In the genomic region with DNA sequence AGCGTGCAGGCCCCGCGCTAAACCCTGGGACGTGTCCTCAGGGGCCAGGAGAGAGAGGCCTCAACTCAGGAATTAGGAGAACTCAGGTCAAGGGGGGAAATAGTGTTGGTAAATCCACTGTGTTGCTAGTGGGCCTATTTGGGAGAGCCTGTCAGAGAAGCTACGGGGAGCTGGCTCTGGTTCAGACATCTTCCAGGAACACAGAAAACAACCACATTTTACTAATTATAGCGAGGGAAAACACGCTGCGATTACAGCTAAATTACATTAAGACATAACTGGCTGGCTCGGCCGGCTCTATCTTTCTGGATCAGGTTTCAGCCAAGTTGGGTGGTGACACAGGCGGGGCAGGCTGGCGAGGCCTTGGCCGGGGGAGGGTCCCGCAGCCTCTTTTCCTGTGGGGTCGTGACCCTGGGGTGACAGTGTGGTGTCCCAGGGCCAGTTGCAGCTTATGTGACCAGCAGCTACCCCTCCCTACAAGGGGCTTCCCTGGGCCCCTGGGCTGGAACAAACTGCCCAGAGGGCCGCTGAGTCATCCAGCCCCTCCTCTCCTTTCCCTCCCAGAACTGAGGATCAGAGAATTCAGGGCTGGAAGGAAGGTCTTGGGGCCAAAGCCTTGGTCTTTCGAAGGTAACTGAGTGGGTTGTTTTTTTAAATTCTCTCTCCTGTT, we compare ENCODE assay signal across 8 cellular contexts.
A peak's percentile ranks its signal among the peaks of the same experiment; 100 is the strongest.
DNase-seq lines count a peak whose midpoint lies in the region; ATAC-seq and TF ChIP-seq lines count a peak whose summit lies in the region.

No MANE protein-coding gene starts in this region.

- peak overlapping the region; percentile 24 for H2BK120ac ChIP-seq in trophoblast cell (ENCODE audit: insufficient read depth, low read length, poor library complexity)

- peak; percentile 67 for DNase-seq in DMS 273 treated with DMSO at 0.1 percent for 48 hours (lab: John Stamatoyannopoulos, UW)
- peak; percentile 84 for DNase-seq in RPMI7951 (ENCODE audit: low read depth)
- peak; percentile 90 for DNase-seq in fibroblast of villous mesenchyme (ENCODE audit: low read depth)
- DNase-seq in trophoblast cell: peak; percentile 39 to 46
- DNase-seq in CD8-positive, alpha-beta T cell: no peak
- no peak for DNase-seq in CD4-positive, alpha-beta memory T cell

- H3K27me3 ChIP-seq in trophoblast cell (ENCODE audit: insufficient read depth, low read length): no peaks in the 10 kb centered on the region
- H3K27me3 ChIP-seq in CD8-positive, alpha-beta T cell (ENCODE audit: insufficient read depth, low read length): no peaks in the 10 kb centered on the region
- no peaks in the 10 kb centered on the region for H3K27me3 ChIP-seq in CD4-positive, alpha-beta memory T cell (ENCODE audit: insufficient read depth, low read length)

- POLR2A ChIA-PET in CD8-positive, alpha-beta T cell (lab: Charles Lee): no interaction called here
- POLR2A ChIA-PET in CD4-positive, alpha-beta memory T cell (lab: Charles Lee; ENCODE audit: partially characterized antibody): interaction anchor here (0.6 kb wide), 1 partner anchor 15 kb away, joined by 3 read pairs; no protein-coding TSS in a partner anchor

- H3K9ac ChIP-seq in trophoblast cell (ENCODE audit: low read length): no peak overlapping the region

- H4K12ac ChIP-seq in trophoblast cell (ENCODE audit: low read depth, low read length): no peak overlapping the region

- H3K4me2 ChIP-seq in trophoblast cell (ENCODE audit: low read length): peak overlapping the region; percentile 23

- intact Hi-C loops in CD8-positive, alpha-beta T cell (cut with DNase I, micrococcal nuclease): no loop called here
- intact Hi-C loops in CD4-positive, alpha-beta memory T cell (cut with micrococcal nuclease): no loop called here

- peak overlapping the region; percentile 30 for H3K27ac ChIP-seq in trophoblast cell (ENCODE audit: low read depth, low read length)
- no peak overlapping the region for H3K27ac ChIP-seq in CD8-positive, alpha-beta T cell (ENCODE audit: low read depth, low read length)
- no peak overlapping the region for H3K27ac ChIP-seq in CD4-positive, alpha-beta memory T cell (ENCODE audit: low read depth, low read length)

- H3K4ac ChIP-seq in trophoblast cell (ENCODE audit: low read depth, low read length): no peak overlapping the region

- H3K4me3 ChIP-seq in fibroblast of villous mesenchyme (ENCODE audit: low read depth, low read length): peak overlapping the region; percentile 21
- H3K4me3 ChIP-seq in trophoblast cell (ENCODE audit: low read depth, low read length): no peak overlapping the region
- no peak overlapping the region for H3K4me3 ChIP-seq in CD8-positive, alpha-beta T cell (ENCODE audit: low read depth, low read length)
- no peak overlapping the region for H3K4me3 ChIP-seq in CD4-positive, alpha-beta memory T cell (ENCODE audit: low read length in 2 of 2)

- no peak overlapping the region for H3K4me3 Mint-ChIP-seq in CD8-positive, alpha-beta T cell
- H3K4me3 Mint-ChIP-seq in CD4-positive, alpha-beta memory T cell: no peak overlapping the region

- no peak for TF ChIP-seq CTCF in fibroblast of villous mesenchyme (IDR thresholded peaks at IDR 0.05; ENCODE audit: insufficient read depth, low read depth, low read length)
- no peak for TF ChIP-seq CTCF in CD8-positive, alpha-beta T cell (IDR thresholded peaks at IDR 0.05)

- peak overlapping the region; percentile 47 for H2AFZ ChIP-seq in trophoblast cell (ENCODE audit: insufficient read depth, low read length, poor library complexity)

- no peaks in the 10 kb centered on the region for H3K36me3 ChIP-seq in trophoblast cell (ENCODE audit: control insufficient read depth in 1 of 2, insufficient read depth in 2 of 2, low read length in 2 of 2)
- H3K36me3 ChIP-seq in CD8-positive, alpha-beta T cell (ENCODE audit: insufficient read depth, low read length): no peaks in the 10 kb centered on the region
- no peaks in the 10 kb centered on the region for H3K36me3 ChIP-seq in CD4-positive, alpha-beta memory T cell (ENCODE audit: insufficient read depth, low read length)

- no peaks in the 10 kb centered on the region for H3K4me1 Mint-ChIP-seq in CD8-positive, alpha-beta T cell (ENCODE audit: low read depth)
- H3K4me1 Mint-ChIP-seq in CD4-positive, alpha-beta memory T cell: no peaks in the 10 kb centered on the region

- no peak for ATAC-seq in GM19023 (IDR thresholded peaks at IDR 0.05; ENCODE audit: unreplicated experiment)
- no peak for ATAC-seq in CD8-positive, alpha-beta T cell
- no peak for ATAC-seq in HG03045 (IDR thresholded peaks at IDR 0.05; ENCODE audit: unreplicated experiment)

- CTCF ChIA-PET in CD8-positive, alpha-beta T cell (lab: Charles Lee): interaction anchor here (0.9 to 2.1 kb wide), 2 partner anchors 10 to 86 kb away, joined by 3 to 8 read pairs; no protein-coding TSS in a partner anchor
- CTCF ChIA-PET in CD4-positive, alpha-beta memory T cell (lab: Charles Lee; ENCODE audit: partially characterized antibody): no interaction called here

- H2BK5ac ChIP-seq in trophoblast cell (ENCODE audit: low read depth, low read length, poor library complexity): peak overlapping the region; percentile 43

- WGBS in trophoblast cell (ENCODE audit: extremely low coverage, insufficient coverage, insufficient read length): no CpG with 5 or more reads among the region's 17 CpGs

- no peak overlapping the region for H3K27ac Mint-ChIP-seq in CD8-positive, alpha-beta T cell
- no peak overlapping the region for H3K27ac Mint-ChIP-seq in CD4-positive, alpha-beta memory T cell

- peaks cover 4% of the 10 kb centered on the region for H3K79me1 ChIP-seq in trophoblast cell (ENCODE audit: low read length)

- peaks cover 3% of the 10 kb centered on the region for H3K27me3 Mint-ChIP-seq in CD8-positive, alpha-beta T cell (ENCODE audit: low read depth)
- H3K27me3 Mint-ChIP-seq in CD4-positive, alpha-beta memory T cell: peaks cover 0 to 7% of the 10 kb centered on the region in 2 donors

- H2AK5ac ChIP-seq in trophoblast cell (ENCODE audit: low read length): no peak overlapping the region

- H2BK12ac ChIP-seq in trophoblast cell (ENCODE audit: low read length): no peak overlapping the region

- peaks cover 16 to 17% of the 10 kb centered on the region in 2 experiments for H3K4me1 ChIP-seq in trophoblast cell (ENCODE audit: control insufficient read depth in 1 of 2, insufficient read depth in 2 of 2, low read length in 2 of 2)
- no peaks in the 10 kb centered on the region for H3K4me1 ChIP-seq in CD8-positive, alpha-beta T cell (ENCODE audit: insufficient read depth, low read length)
- H3K4me1 ChIP-seq in CD4-positive, alpha-beta memory T cell (ENCODE audit: insufficient read depth, low read length): no peaks in the 10 kb centered on the region

- H4K8ac ChIP-seq in trophoblast cell (ENCODE audit: low read depth, low read length): peak overlapping the region; percentile 32

- H3K9me3 Mint-ChIP-seq in CD8-positive, alpha-beta T cell: no peaks in the 10 kb centered on the region
- H3K9me3 Mint-ChIP-seq in CD4-positive, alpha-beta memory T cell: no peaks in the 10 kb centered on the region

- no peak overlapping the region for H3K23ac ChIP-seq in trophoblast cell (ENCODE audit: low read length)

- H3K9me3 ChIP-seq in trophoblast cell (ENCODE audit: insufficient read depth, low read depth, low read length): no peaks in the 10 kb centered on the region
- H3K9me3 ChIP-seq in CD8-positive, alpha-beta T cell (ENCODE audit: low read length): no peaks in the 10 kb centered on the region
- H3K9me3 ChIP-seq in CD4-positive, alpha-beta memory T cell (ENCODE audit: control insufficient read depth in 1 of 2, low read length in 2 of 2): no peaks in the 10 kb centered on the region

- no peak overlapping the region for H3K18ac ChIP-seq in trophoblast cell (ENCODE audit: low read length)

- H3K14ac ChIP-seq in trophoblast cell (ENCODE audit: low read length): no peak overlapping the region

- no peaks in the 10 kb centered on the region for H3K79me2 ChIP-seq in trophoblast cell (ENCODE audit: control insufficient read depth, insufficient read depth, low read length, poor library complexity)

- H3K36me3 Mint-ChIP-seq in CD8-positive, alpha-beta T cell: no peaks in the 10 kb centered on the region
- H3K36me3 Mint-ChIP-seq in CD4-positive, alpha-beta memory T cell: no peaks in the 10 kb centered on the region

- peak overlapping the region; percentile 54 for H4K91ac ChIP-seq in trophoblast cell (ENCODE audit: low read depth, low read length)

Comparison
In these comparisons a context has a peak if more than half of its experiments do, and no peak if none do; other contexts are left out.
1. DNase-seq: peak in DMS 273 treated with DMSO at 0.1 percent for 48 hours (single experiment), RPMI7951 (single experiment), fibroblast of villous mesenchyme (single experiment) and trophoblast cell (2 of 2); none in CD8-positive, alpha-beta T cell (0 of 7) and CD4-positive, alpha-beta memory T cell (0 of 5).